ENCODE assay signal across 15 cellular contexts in the genomic region with DNA sequence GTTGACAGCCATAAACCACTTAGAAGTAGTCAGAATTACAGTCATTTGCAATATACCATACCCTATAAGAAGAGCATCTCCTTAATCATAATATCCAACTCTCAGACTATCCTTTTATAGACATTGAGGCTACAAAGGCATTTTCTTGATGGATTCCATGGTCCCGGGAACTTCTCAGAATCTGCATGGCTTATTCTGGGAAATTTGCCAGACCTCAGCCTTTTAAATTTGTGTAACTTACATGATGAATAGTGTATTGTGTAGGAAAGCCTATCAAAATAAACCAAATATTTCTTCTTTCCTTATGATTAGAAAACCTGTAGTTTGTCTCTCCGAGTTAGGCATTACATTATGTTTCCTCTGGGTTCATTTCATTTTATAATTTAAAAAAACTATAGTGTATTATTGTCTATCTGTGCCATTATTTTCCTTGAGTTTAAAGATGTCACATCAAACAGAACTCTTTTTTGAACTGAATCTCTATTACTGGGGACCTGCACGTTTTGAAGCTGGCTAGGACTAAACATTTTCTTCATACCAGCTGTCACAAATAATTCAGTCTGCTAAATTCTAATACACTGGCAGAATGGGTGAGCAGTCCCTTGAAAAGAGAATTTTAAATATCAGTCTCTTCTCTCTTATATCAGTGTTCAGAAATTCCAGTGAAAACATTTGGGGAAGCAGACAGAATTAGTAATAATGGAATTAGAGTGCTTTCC.
DNase-seq lines count a peak whose midpoint lies in the region; ATAC-seq and TF ChIP-seq lines count a peak whose summit lies in the region.
"Had no signal": no experiment of that assay in that cellular context is flagged by ENCODE, and none has a peak within 500 bp of the region (broad histone marks: within the 10 kb centered on the region; RNA-seq: fewer than 3 reads in every experiment).

No MANE protein-coding gene starts in this region.

- DNase-seq in GM04504 (ENCODE audit: low read depth), result peak; percentile 24
- peak; percentile 95 for DNase-seq in SK-N-MC (ENCODE audit: low read depth, low spot score)
- peak; percentile 64 for DNase-seq in fibroblast of peridontal ligament (ENCODE audit: extremely low read depth)
- peak; percentile 60 for DNase-seq in renal cortical epithelial cell (ENCODE audit: low read depth)
- DNase-seq in colonic mucosa, result no peak
- no peak for DNase-seq in iPS-NIHi7 (ENCODE audit: extremely low spot score)
- no peak for DNase-seq in NAMALWA (ENCODE audit: low spot score)
- DNase-seq: activated CD4-positive, alpha-beta T cell treated with anti-CD3 and anti-CD28 coated beads, Interleukin-2, amount 50 U/mL, for 4 hours; activated effector memory CD4-positive, alpha-beta T cell treated with anti-CD3 and anti-CD28 coated beads, Interleukin-2, amount 50 U/mL, for 16 hours; CD4-positive, CD25-positive, alpha-beta regulatory T cell; central memory CD4-positive, alpha-beta T cell; kidney; naive thymus-derived CD8-positive, alpha-beta T cell; PC-9 had no signal

- H3K27ac ChIP-seq in SK-N-MC, result peak overlapping the region; percentile 80
- no peak overlapping the region for H3K27ac ChIP-seq in colonic mucosa
- H3K27ac ChIP-seq: PC-9 had no signal

- H3K4me1 ChIP-seq in colonic mucosa, result no peaks in the 10 kb centered on the region

- no peaks in the 10 kb centered on the region for H3K9me3 ChIP-seq in SK-N-MC (ENCODE audit: low read depth, low read length)
- H3K9me3 ChIP-seq in colonic mucosa, result no peaks in the 10 kb centered on the region

- no peaks in the 10 kb centered on the region for H3K27me3 ChIP-seq in colonic mucosa

- no peak overlapping the region for H3K9ac ChIP-seq in SK-N-MC (ENCODE audit: insufficient read length)
- no peak overlapping the region for H3K9ac ChIP-seq in colonic mucosa (ENCODE audit: low read depth in 2 of 2, low read length in 2 of 2)

- no peaks in the 10 kb centered on the region for H3K36me3 ChIP-seq in SK-N-MC (ENCODE audit: insufficient read depth, low read length)
- no peaks in the 10 kb centered on the region for H3K36me3 ChIP-seq in colonic mucosa

- no peak for ATAC-seq in HG02588 (IDR thresholded peaks at IDR 0.05; ENCODE audit: unreplicated experiment)
- ATAC-seq: naive thymus-derived CD8-positive, alpha-beta T cell had no signal

- intact Hi-C loops in colonic mucosa (cut with DNase I), result no loop called here

- peak overlapping the region; percentile 4; the same call in 1 of the 2 replicates for H3K4me3 ChIP-seq in SK-N-MC
- no peak overlapping the region for H3K4me3 ChIP-seq in colonic mucosa
- H3K4me3 ChIP-seq: PC-9 had no signal

- no peak for TF ChIP-seq CTCF in colonic mucosa (IDR thresholded peaks at IDR 0.05)

Comparison
In these comparisons a context has a peak if more than half of its experiments do, and no peak if none do; other contexts are left out.
1. DNase-seq: peak in GM04504 (single experiment), SK-N-MC (single experiment), fibroblast of peridontal ligament (single experiment) and renal cortical epithelial cell (single experiment); none in colonic mucosa (single experiment), iPS-NIHi7 (single experiment) and NAMALWA (single experiment).